Comparison of ENCODE assay signal across 1 cellular context in the genomic region with DNA sequence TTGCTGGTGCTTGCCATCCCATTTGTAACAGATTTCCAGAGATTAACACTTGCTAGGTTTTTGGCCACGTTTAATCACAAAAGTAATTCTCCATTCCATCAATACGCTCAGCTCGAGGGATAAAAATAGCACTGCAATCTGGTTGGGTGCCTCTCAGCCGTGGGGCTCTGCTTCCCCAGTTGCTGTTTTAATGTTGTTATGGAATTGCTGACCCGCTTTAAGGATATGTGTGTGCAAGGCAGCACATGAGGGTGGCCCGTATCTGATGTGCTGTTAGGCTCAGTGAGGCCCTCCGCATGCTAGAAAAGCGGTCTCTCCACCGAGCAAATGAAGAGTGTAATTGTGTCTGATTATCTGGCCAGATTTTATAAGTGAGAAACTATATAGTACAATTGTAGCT.
TF ChIP-seq lines count a peak whose summit lies in the region.

No MANE protein-coding gene starts in this region.

TF ChIP-seq in GM23338, 12 proteins besides CTCF, POLR2A, EP300 and RAD21 (continued from another document):
- TF ChIP-seq, protein P1, sequence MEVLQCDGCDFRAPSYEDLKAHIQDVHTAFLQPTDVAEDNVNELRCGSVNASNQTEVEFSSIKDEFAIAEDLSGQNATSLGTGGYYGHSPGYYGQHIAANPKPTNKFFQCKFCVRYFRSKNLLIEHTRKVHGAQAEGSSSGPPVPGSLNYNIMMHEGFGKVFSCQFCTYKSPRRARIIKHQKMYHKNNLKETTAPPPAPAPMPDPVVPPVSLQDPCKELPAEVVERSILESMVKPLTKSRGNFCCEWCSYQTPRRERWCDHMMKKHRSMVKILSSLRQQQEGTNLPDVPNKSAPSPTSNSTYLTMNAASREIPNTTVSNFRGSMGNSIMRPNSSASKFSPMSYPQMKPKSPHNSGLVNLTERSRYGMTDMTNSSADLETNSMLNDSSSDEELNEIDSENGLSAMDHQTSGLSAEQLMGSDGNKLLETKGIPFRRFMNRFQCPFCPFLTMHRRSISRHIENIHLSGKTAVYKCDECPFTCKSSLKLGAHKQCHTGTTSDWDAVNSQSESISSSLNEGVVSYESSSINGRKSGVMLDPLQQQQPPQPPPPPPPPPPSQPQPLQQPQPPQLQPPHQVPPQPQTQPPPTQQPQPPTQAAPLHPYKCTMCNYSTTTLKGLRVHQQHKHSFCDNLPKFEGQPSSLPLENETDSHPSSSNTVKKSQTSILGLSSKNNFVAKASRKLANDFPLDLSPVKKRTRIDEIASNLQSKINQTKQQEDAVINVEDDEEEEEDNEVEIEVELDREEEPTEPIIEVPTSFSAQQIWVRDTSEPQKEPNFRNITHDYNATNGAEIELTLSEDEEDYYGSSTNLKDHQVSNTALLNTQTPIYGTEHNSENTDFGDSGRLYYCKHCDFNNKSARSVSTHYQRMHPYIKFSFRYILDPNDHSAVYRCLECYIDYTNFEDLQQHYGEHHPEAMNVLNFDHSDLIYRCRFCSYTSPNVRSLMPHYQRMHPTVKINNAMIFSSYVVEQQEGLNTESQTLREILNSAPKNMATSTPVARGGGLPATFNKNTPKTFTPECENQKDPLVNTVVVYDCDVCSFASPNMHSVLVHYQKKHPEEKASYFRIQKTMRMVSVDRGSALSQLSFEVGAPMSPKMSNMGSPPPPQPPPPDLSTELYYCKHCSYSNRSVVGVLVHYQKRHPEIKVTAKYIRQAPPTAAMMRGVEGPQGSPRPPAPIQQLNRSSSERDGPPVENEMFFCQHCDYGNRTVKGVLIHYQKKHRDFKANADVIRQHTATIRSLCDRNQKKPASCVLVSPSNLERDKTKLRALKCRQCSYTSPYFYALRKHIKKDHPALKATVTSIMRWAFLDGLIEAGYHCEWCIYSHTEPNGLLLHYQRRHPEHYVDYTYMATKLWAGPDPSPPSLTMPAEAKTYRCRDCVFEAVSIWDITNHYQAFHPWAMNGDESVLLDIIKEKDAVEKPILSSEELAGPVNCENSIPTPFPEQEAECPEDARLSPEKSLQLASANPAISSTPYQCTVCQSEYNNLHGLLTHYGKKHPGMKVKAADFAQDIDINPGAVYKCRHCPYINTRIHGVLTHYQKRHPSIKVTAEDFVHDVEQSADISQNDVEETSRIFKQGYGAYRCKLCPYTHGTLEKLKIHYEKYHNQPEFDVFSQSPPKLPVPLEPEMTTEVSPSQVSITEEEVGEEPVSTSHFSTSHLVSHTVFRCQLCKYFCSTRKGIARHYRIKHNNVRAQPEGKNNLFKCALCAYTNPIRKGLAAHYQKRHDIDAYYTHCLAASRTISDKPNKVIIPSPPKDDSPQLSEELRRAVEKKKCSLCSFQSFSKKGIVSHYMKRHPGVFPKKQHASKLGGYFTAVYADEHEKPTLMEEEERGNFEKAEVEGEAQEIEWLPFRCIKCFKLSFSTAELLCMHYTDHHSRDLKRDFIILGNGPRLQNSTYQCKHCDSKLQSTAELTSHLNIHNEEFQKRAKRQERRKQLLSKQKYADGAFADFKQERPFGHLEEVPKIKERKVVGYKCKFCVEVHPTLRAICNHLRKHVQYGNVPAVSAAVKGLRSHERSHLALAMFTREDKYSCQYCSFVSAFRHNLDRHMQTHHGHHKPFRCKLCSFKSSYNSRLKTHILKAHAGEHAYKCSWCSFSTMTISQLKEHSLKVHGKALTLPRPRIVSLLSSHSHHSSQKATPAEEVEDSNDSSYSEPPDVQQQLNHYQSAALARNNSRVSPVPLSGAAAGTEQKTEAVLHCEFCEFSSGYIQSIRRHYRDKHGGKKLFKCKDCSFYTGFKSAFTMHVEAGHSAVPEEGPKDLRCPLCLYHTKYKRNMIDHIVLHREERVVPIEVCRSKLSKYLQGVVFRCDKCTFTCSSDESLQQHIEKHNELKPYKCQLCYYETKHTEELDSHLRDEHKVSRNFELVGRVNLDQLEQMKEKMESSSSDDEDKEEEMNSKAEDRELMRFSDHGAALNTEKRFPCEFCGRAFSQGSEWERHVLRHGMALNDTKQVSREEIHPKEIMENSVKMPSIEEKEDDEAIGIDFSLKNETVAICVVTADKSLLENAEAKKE (CRISPR knock-in tag; IDR thresholded peaks at IDR 0.05): no peak
- no peak for TF ChIP-seq EZH2 (IDR thresholded peaks at IDR 0.05; ENCODE audit: low read depth, unreplicated experiment)
- TF ChIP-seq, protein P2, sequence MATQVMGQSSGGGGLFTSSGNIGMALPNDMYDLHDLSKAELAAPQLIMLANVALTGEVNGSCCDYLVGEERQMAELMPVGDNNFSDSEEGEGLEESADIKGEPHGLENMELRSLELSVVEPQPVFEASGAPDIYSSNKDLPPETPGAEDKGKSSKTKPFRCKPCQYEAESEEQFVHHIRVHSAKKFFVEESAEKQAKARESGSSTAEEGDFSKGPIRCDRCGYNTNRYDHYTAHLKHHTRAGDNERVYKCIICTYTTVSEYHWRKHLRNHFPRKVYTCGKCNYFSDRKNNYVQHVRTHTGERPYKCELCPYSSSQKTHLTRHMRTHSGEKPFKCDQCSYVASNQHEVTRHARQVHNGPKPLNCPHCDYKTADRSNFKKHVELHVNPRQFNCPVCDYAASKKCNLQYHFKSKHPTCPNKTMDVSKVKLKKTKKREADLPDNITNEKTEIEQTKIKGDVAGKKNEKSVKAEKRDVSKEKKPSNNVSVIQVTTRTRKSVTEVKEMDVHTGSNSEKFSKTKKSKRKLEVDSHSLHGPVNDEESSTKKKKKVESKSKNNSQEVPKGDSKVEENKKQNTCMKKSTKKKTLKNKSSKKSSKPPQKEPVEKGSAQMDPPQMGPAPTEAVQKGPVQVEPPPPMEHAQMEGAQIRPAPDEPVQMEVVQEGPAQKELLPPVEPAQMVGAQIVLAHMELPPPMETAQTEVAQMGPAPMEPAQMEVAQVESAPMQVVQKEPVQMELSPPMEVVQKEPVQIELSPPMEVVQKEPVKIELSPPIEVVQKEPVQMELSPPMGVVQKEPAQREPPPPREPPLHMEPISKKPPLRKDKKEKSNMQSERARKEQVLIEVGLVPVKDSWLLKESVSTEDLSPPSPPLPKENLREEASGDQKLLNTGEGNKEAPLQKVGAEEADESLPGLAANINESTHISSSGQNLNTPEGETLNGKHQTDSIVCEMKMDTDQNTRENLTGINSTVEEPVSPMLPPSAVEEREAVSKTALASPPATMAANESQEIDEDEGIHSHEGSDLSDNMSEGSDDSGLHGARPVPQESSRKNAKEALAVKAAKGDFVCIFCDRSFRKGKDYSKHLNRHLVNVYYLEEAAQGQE (IDR thresholded peaks at IDR 0.05; ENCODE audit: unreplicated experiment): no peak
- TF ChIP-seq NANOG (IDR thresholded peaks at IDR 0.05; ENCODE audit: borderline replicate concordance): no peak
- TF ChIP-seq STAT1 (IDR thresholded peaks at IDR 0.05; ENCODE audit: unreplicated experiment): no peak
- no peak for TF ChIP-seq JUNB (IDR thresholded peaks at IDR 0.05; ENCODE audit: unreplicated experiment)
- no peak for TF ChIP-seq POLR2AphosphoS5 (IDR thresholded peaks at IDR 0.05; ENCODE audit: low read depth)
- no peak for TF ChIP-seq ZNF114 (CRISPR knock-in tag; IDR thresholded peaks at IDR 0.05)
